14 cellular contexts compared by ENCODE assay signal in the genomic region with DNA sequence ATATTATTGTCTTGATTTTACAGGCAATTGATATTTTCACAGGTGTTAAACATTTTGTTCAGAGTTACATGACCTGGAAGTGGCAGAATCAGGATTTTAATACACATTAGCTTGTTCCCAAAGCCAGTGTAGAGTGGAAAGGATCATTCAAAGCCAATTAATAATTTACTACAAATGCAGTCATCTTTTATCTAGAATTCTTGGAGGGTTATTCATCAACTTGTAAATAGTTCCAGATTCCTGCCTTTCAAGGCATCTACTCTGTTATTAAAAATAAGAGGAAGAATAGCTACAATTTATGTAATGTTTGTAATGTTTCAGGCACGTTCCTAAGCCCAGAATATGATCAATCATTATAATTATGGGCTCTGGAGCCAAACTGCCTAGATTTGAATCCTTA.
"Had no signal": no experiment of that assay in that cellular context is flagged by ENCODE, and none has a peak within 500 bp of the region (broad histone marks: within the 10 kb centered on the region; RNA-seq: fewer than 3 reads in every experiment).

No MANE protein-coding gene starts in this region.

- H3K27ac ChIP-seq: dorsolateral prefrontal cortex, gastrocnemius medialis, psoas muscle, sigmoid colon, upper lobe of left lung had no signal

- DNase-seq: activated CD4-positive, alpha-beta memory T cell treated with anti-CD3 and anti-CD28 coated beads for 36 hours; activated CD4-positive, CD25-positive, alpha-beta regulatory T cell treated with anti-CD3 and anti-CD28 coated beads, Interleukin-2, amount 50 U/mL, for 72 hours; activated gamma-delta T cell; activated T-cell treated with anti-CD3 and anti-CD28 coated beads, Interleukin-2, amount 50 U/mL, for 4 hours; dorsolateral prefrontal cortex; gastrocnemius medialis; left cardiac atrium; occipital lobe; psoas muscle; sigmoid colon; stimulated activated CD4-positive, alpha-beta T cell treated with anti-CD3 and anti-CD28 coated beads, Interleukin-12 subunit alpha, Interleukin-12 subunit beta, amount 100 ng/mL, for 4 hours; stimulated activated naive CD8-positive, alpha-beta T cell treated with anti-CD3 and anti-CD28 coated beads, Interleukin-15, Interleukin-2, amounts not matched to agents 100 U/mL and 50 U/mL, for 24 hours; upper lobe of left lung had no signal

- H3K9me3 ChIP-seq: gastrocnemius medialis, psoas muscle, sigmoid colon had no signal

- ATAC-seq: activated T-cell treated with anti-CD3 and anti-CD28 coated beads, Interleukin-2, amount 50 U/mL, for 4 hours; esophagus mucosa; gastrocnemius medialis; left cardiac atrium; psoas muscle; stimulated activated naive CD8-positive, alpha-beta T cell treated with anti-CD3 and anti-CD28 coated beads, Interleukin-15, Interleukin-2, amounts not matched to agents 100 U/mL and 50 U/mL, for 24 hours had no signal

- H3K36me3 ChIP-seq: gastrocnemius medialis, sigmoid colon, upper lobe of left lung had no signal

- H3K27me3 ChIP-seq: dorsolateral prefrontal cortex, gastrocnemius medialis, sigmoid colon, upper lobe of left lung had no signal

- H3K4me3 ChIP-seq: dorsolateral prefrontal cortex, gastrocnemius medialis, psoas muscle, sigmoid colon, upper lobe of left lung had no signal

- H3K4me1 ChIP-seq: psoas muscle, upper lobe of left lung had no signal
